In the genomic region with DNA sequence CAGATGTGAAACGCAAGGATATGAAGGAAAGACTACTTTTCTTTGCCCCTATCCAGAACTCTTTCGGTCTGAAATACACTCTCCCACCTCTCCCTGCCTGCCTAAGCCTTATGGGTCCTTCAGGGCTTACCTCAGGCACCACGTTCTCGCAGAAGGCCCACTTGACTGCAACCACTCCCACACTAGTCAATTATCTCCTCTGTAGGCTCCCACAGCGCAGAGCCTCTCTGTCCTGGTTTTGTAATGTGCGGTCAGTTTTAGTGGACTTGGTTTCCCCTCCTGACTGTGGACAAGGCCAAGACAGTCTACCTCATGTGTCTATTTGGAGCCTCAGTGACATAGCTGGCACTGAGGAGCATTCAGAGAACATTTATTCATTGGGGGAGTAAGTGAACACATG, we compare ENCODE assay signal across 10 cellular contexts. TPM values are rescaled to one million over a fixed set of nuclear protein-coding genes. Genes with fewer than 3 reads are reported as not detected.
"Had no signal": no experiment of that assay in that cellular context is flagged by ENCODE, and none has a peak within 500 bp of the region (broad histone marks: within the 10 kb centered on the region; RNA-seq: fewer than 3 reads in every experiment).

No MANE protein-coding gene starts in this region.

- H3K27ac ChIP-seq: GM23248, HL-60 had no signal

- H3K4me3 ChIP-seq: GM23248 had no signal

- H3K36me3 Mint-ChIP-seq: IgD-negative memory B cell had no signal

- H2AFZ ChIP-seq: GM23248 had no signal

- DNase-seq: GM23248, GOT3, H7, HCEC 1CT, KBM-7 had no signal

- H3K9ac ChIP-seq: GM23248 had no signal

- H3K4me1 Mint-ChIP-seq: IgD-negative memory B cell had no signal

- H3K27ac Mint-ChIP-seq: IgD-negative memory B cell had no signal

- H3K4me3 Mint-ChIP-seq: IgD-negative memory B cell had no signal

RNA-seq across cellular contexts. Expression of gene CNGA2, which starts 11.1 kb away (rescaled TPM):
- total RNA-seq: GM23248, H4, H7, HepG2, HT1080 had no signal
- polyA plus RNA-seq: GM23248, HepG2, IgD-negative memory B cell had no signal

RNA-seq across cellular contexts. Expression of gene FATE1, which starts 29.8 kb away (rescaled TPM):
- total RNA-seq: GM23248, H4, H7, HepG2, HT1080 had no signal
- polyA plus RNA-seq: GM23248, HepG2, IgD-negative memory B cell had no signal

RNA-seq across cellular contexts. Expression of gene PRRG3, which starts 50.4 kb away (rescaled TPM):
- total RNA-seq: GM23248, H4, HepG2, HT1080 had no signal
- polyA plus RNA-seq: HepG2, IgD-negative memory B cell had no signal
